ENCODE assay signal across 27 cellular contexts in genomic region chr4:27524224-27524623, GRCh38.
"Had no signal": no experiment of that assay in that cellular context is flagged by ENCODE, and none has a peak within 500 bp of the region (broad histone marks: within the 10 kb centered on the region; RNA-seq: fewer than 3 reads in every experiment).

No MANE protein-coding gene starts in this region.

- H3K4me1 ChIP-seq: adrenal gland, ascending aorta, pancreas, psoas muscle, thyroid gland had no signal

- H3K79me2 ChIP-seq: hepatocyte had no signal

- H3K4me3 ChIP-seq: adrenal gland, ascending aorta, hepatocyte, pancreas, psoas muscle, thyroid gland had no signal

- H3K27ac Mint-ChIP-seq: activated CD4-positive, alpha-beta T cell treated with anti-CD3 and anti-CD28 coated beads, Interleukin-2, amount 10 ng/mL, durations not matched to agents 7 days and 5 days; activated CD8-positive, alpha-beta T cell treated with anti-CD3 and anti-CD28 coated beads for 36 hours; activated naive CD4-positive, alpha-beta T cell treated with anti-CD3 and anti-CD28 coated beads, Interleukin-2, amount 50 U/mL, for 72 hours; immature natural killer cell; natural killer cell treated with Interleukin-12 subunit alpha and Interleukin-12 subunit beta and Interleukin-15 and Interleukin-18, amount 100 ng/mL, for 72 hours; stimulated activated naive CD8-positive, alpha-beta T cell treated with anti-CD3 and anti-CD28 coated beads, Interleukin-15, Interleukin-2, amounts not matched to agents 100 ng/mL and 50 ng/mL, for 24 hours had no signal

- H2AFZ ChIP-seq: hepatocyte had no signal

- H3K9me3 Mint-ChIP-seq: activated CD4-positive, alpha-beta T cell treated with anti-CD3 and anti-CD28 coated beads, Interleukin-2, amount 10 ng/mL, durations not matched to agents 7 days and 5 days had no signal

- H3K27me3 ChIP-seq: adrenal gland, ascending aorta, brain microvascular endothelial cell, hepatocyte, neutrophil, pancreas, thyroid gland had no signal

- H3K4me3 Mint-ChIP-seq: activated CD4-positive, alpha-beta T cell treated with anti-CD3 and anti-CD28 coated beads, Interleukin-2, amount 10 ng/mL, durations not matched to agents 7 days and 5 days; activated CD8-positive, alpha-beta T cell treated with anti-CD3 and anti-CD28 coated beads for 36 hours; immature natural killer cell; natural killer cell treated with Interleukin-12 subunit alpha and Interleukin-12 subunit beta and Interleukin-15 and Interleukin-18, amount 100 ng/mL, for 72 hours; stimulated activated naive CD8-positive, alpha-beta T cell treated with anti-CD3 and anti-CD28 coated beads, Interleukin-15, Interleukin-2, amounts not matched to agents 100 ng/mL and 50 ng/mL, for 24 hours had no signal

- H3K27me3 Mint-ChIP-seq: activated CD4-positive, alpha-beta T cell treated with anti-CD3 and anti-CD28 coated beads, Interleukin-2, amount 10 ng/mL, durations not matched to agents 7 days and 5 days; activated CD8-positive, alpha-beta T cell treated with anti-CD3 and anti-CD28 coated beads for 36 hours; natural killer cell treated with Interleukin-12 subunit alpha and Interleukin-12 subunit beta and Interleukin-15 and Interleukin-18, amount 100 ng/mL, for 72 hours; stimulated activated naive CD8-positive, alpha-beta T cell treated with anti-CD3 and anti-CD28 coated beads, Interleukin-15, Interleukin-2, amounts not matched to agents 100 ng/mL and 50 ng/mL, for 24 hours had no signal

- ATAC-seq: activated CD4-positive, CD25-positive, alpha-beta regulatory T cell treated with anti-CD3 and anti-CD28 coated beads, Interleukin-2, amount 50 U/mL, for 24 hours; activated CD8-positive, alpha-beta T cell treated with anti-CD3 and anti-CD28 coated beads for 36 hours; activated naive CD4-positive, alpha-beta T cell treated with anti-CD3 and anti-CD28 coated beads, Interleukin-2, amount 50 U/mL, for 72 hours; esophagus mucosa; left lobe of liver; natural killer cell treated with Interleukin-12 subunit alpha and Interleukin-12 subunit beta and Interleukin-15 and Interleukin-18, amount 100 ng/mL, for 72 hours; pancreas; psoas muscle; right cardiac atrium had no signal

- H3K36me3 ChIP-seq: adrenal gland, ascending aorta, brain microvascular endothelial cell, neutrophil, pancreas, thyroid gland had no signal

- H3K36me3 Mint-ChIP-seq: activated naive CD4-positive, alpha-beta T cell treated with anti-CD3 and anti-CD28 coated beads, Interleukin-2, amount 50 U/mL, for 72 hours; immature natural killer cell; natural killer cell treated with Interleukin-12 subunit alpha and Interleukin-12 subunit beta and Interleukin-15 and Interleukin-18, amount 100 ng/mL, for 72 hours had no signal

- DNase-seq: activated CD4-positive, alpha-beta T cell treated with anti-CD3 and anti-CD28 coated beads, Interleukin-2, amount 10 ng/mL, durations not matched to agents 7 days and 5 days; activated CD8-positive, alpha-beta T cell treated with anti-CD3 and anti-CD28 coated beads for 36 hours; activated gamma-delta T cell treated with Interleukin-2 at 50 U/mL for 16 hours; activated T-cell treated with anti-CD3 and anti-CD28 coated beads, Interleukin-2, amount 50 U/mL, for 1 hour; adrenal gland; brain microvascular endothelial cell; central memory CD4-positive, alpha-beta T cell; effector memory CD4-positive, alpha-beta T cell; glutamatergic neuron; immature natural killer cell; pancreas; psoas muscle; right cardiac atrium; stimulated activated CD4-positive, alpha-beta T cell treated with anti-CD3 and anti-CD28 coated beads, Interleukin-12 subunit alpha, Interleukin-12 subunit beta, amount 100 ng/mL, for 4 hours; stimulated activated CD4-positive, alpha-beta T cell treated with anti-CD3 and anti-CD28 coated beads, Interleukin-4, amount 100 ng/mL, for 4 hours; substantia nigra; T1000; thyroid gland had no signal

- H3K4me2 ChIP-seq: hepatocyte had no signal

- H3K4me1 Mint-ChIP-seq: activated CD4-positive, alpha-beta T cell treated with anti-CD3 and anti-CD28 coated beads, Interleukin-2, amount 10 ng/mL, durations not matched to agents 7 days and 5 days; immature natural killer cell had no signal

- H3K27ac ChIP-seq: adrenal gland, ascending aorta, brain microvascular endothelial cell, hepatocyte, neutrophil, pancreas, psoas muscle, thyroid gland had no signal
